In the genomic region with DNA sequence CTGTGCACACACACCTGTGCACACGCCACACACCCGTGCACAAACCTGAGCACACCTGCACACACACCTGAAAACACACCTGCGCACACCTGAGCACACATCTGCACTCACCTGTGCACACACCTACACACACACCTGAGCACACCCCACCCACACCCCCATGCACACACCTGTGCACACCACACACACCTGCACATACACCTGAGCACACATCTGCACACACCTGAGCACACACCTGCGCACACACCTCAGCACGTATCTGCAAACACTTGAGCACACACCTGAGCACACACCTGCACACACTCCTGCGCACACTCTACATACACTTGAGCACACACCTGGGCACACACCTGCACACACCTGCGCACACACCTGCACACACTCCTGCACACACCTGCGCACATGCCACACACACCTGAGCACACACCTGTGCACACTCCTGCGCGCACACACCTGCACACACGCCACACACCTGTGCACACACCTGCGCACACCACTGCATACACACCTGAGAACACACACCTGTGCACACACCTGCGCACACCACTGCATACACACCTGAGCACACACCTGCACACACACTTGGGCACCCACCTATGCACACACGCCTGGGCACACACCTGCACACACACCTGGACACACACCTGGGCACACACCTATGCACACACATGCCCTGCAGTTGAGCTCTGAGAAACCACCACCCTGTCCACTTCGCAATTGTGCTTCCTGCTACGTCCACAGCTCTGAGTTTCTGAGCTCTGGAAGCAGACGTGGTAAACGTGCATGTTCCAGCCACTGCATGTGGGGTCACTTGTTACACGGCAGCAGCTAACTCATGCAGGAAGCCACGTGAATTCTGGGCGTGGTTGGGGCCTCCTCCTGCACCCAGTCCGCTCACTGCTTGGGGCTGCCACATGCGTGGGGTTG, we compare ENCODE assay signal across 13 cellular contexts. TPM values are rescaled to one million over a fixed set of nuclear protein-coding genes. Genes with fewer than 3 reads are reported as not detected.
DNase-seq lines count a peak whose midpoint lies in the region; ATAC-seq and TF ChIP-seq lines count a peak whose summit lies in the region.
"Had no signal": no experiment of that assay in that cellular context is flagged by ENCODE, and none has a peak within 500 bp of the region (broad histone marks: within the 10 kb centered on the region; RNA-seq: fewer than 3 reads in every experiment).

No MANE protein-coding gene starts in this region.

- H2AFZ ChIP-seq in fibroblast of lung (ENCODE audit: low read length), result no peak overlapping the region

- no peak for TF ChIP-seq CTCF in fibroblast of lung (conservative IDR thresholded peaks at IDR 0.05 in 1 of 2, IDR thresholded peaks at IDR 0.05 in 1 of 2; ENCODE audit: low read depth in 1 of 2, low read length in 2 of 2)
- TF ChIP-seq CTCF in spleen (IDR thresholded peaks at IDR 0.05 in 8 of 11, conservative IDR thresholded peaks at IDR 0.05 in 3 of 11), result no peak
- TF ChIP-seq CTCF in ovary (IDR thresholded peaks at IDR 0.05), result no peak

- WGBS in spleen, 5 donors, result 83 to 91% (median 90%) methylated on average over 21 to 23 of the region's 23 CpGs
- 77 to 90% (median 85%) methylated on average over 23 of the region's 23 CpGs for WGBS in ovary, 3 donors

- no peak overlapping the region for H3K27ac ChIP-seq in SJCRH30
- H3K27ac ChIP-seq in fibroblast of lung (ENCODE audit: insufficient read depth, low read length), result no peak overlapping the region
- H3K27ac ChIP-seq in spleen, result no peak overlapping the region
- H3K27ac ChIP-seq in ovary, result no peak overlapping the region
- H3K27ac ChIP-seq: foreskin keratinocyte had no signal

- no peak for TF ChIP-seq EP300 in ovary (IDR thresholded peaks at IDR 0.05)

- intact Hi-C loops in spleen (cut with DNase I; ENCODE audit: low total_unique reads) (loop anchor here (2.0 kb wide), 1 partner anchor 169 kb away; no protein-coding TSS in a partner anchor), ovary (cut with DNase I) (loop anchor here in 3 of 4 donors (5.0 kb wide), 1 partner anchor 168 kb away; no protein-coding TSS in a partner anchor)

- peaks cover 21% of the 10 kb centered on the region for H3K27me3 Mint-ChIP-seq in activated naive CD4-positive, alpha-beta T cell treated with anti-CD3 and anti-CD28 coated beads, Interleukin-2, amount 10 ng/mL, durations not matched to agents 7 days and 5 days

- no peak overlapping the region for H3K4me2 ChIP-seq in fibroblast of lung (ENCODE audit: extremely low read depth, insufficient read depth, low read length)

- H3K9ac ChIP-seq in fibroblast of lung (ENCODE audit: insufficient read depth, low read length), result no peak overlapping the region

- peak overlapping the region; percentile 58 for H3K27ac Mint-ChIP-seq in activated naive CD4-positive, alpha-beta T cell treated with anti-CD3 and anti-CD28 coated beads, Interleukin-2, amount 10 ng/mL, durations not matched to agents 7 days and 5 days

- peaks cover 11% of the 10 kb centered on the region; the same call in 1 of the 2 replicates for H3K4me1 ChIP-seq in SJCRH30
- no peaks in the 10 kb centered on the region for H3K4me1 ChIP-seq in fibroblast of lung (ENCODE audit: control insufficient read depth, extremely low read depth, insufficient read depth, low read length)
- peaks cover 4 to 21% (median 14%) of the 10 kb centered on the region in 6 donors for H3K4me1 ChIP-seq in spleen
- H3K4me1 ChIP-seq in ovary (ENCODE audit: insufficient read depth), result no peaks in the 10 kb centered on the region
- H3K4me1 ChIP-seq: foreskin keratinocyte had no signal

- H3K79me2 ChIP-seq in fibroblast of lung (ENCODE audit: control insufficient read depth, insufficient read depth, low read length), result no peaks in the 10 kb centered on the region

- H3K36me3 Mint-ChIP-seq in activated naive CD4-positive, alpha-beta T cell treated with anti-CD3 and anti-CD28 coated beads, Interleukin-2, amount 10 ng/mL, durations not matched to agents 7 days and 5 days, result no peaks in the 10 kb centered on the region
- H3K36me3 Mint-ChIP-seq: CD8-positive, alpha-beta memory T cell had no signal

- no peak for DNase-seq in activated naive CD4-positive, alpha-beta T cell treated with anti-CD3 and anti-CD28 coated beads, Interleukin-2, amount 10 ng/mL, durations not matched to agents 7 days and 5 days
- DNase-seq in activated naive CD4-positive, alpha-beta T cell treated with Interleukin-2 at 50 U/mL for 16 hours, result no peak
- DNase-seq in SJCRH30, result peak; percentile 43 to 50
- DNase-seq in fibroblast of lung (ENCODE audit: low read depth in 2 of 2), result peak; percentile 8 to 9
- peak; percentile 57 for DNase-seq in spleen
- no peak for DNase-seq in ovary
- DNase-seq in activated CD4-positive, CD25-positive, alpha-beta regulatory T cell treated with anti-CD3 and anti-CD28 coated beads, Interleukin-2, amount 50 U/mL, for 72 hours, result no peak
- DNase-seq: amygdala, foreskin keratinocyte, midbrain had no signal

- no peak overlapping the region for H3K4me3 ChIP-seq in SJCRH30
- no peak overlapping the region for H3K4me3 ChIP-seq in fibroblast of lung (replicated peaks in 1 of 4; ENCODE audit: control extremely low read depth in 1 of 4, insufficient read depth in 1 of 4, low read depth in 3 of 4, low read length in 4 of 4)
- H3K4me3 ChIP-seq in spleen, result no peak overlapping the region
- no peak overlapping the region for H3K4me3 ChIP-seq in ovary

- H3K4me1 Mint-ChIP-seq in activated naive CD4-positive, alpha-beta T cell treated with anti-CD3 and anti-CD28 coated beads, Interleukin-2, amount 10 ng/mL, durations not matched to agents 7 days and 5 days, result peaks cover 7% of the 10 kb centered on the region

- peaks cover 8% of the 10 kb centered on the region for H3K9me3 Mint-ChIP-seq in activated naive CD4-positive, alpha-beta T cell treated with anti-CD3 and anti-CD28 coated beads, Interleukin-2, amount 10 ng/mL, durations not matched to agents 7 days and 5 days

- H3K4me3 Mint-ChIP-seq in activated naive CD4-positive, alpha-beta T cell treated with anti-CD3 and anti-CD28 coated beads, Interleukin-2, amount 10 ng/mL, durations not matched to agents 7 days and 5 days, result no peak overlapping the region

- CTCF ChIA-PET in activated naive CD4-positive, alpha-beta T cell treated with anti-CD3 and anti-CD28 coated beads, Interleukin-2, amount 10 ng/mL, durations not matched to agents 7 days and 5 days (lab: Charles Lee), result interaction anchor here (1.1 to 3.4 kb wide), 5 partner anchors 64 to 166 kb away, joined by 3 to 38 read pairs (median 4); partner anchors contain the start of gene SDF4

- H3K27me3 ChIP-seq in SJCRH30 (peaks cover 16% of the 10 kb centered on the region), fibroblast of lung (ENCODE audit: control insufficient read depth, insufficient read depth, low read length) (no peaks in the 10 kb centered on the region), spleen (replicated peaks in 1 of 7) (peaks cover 0 to 42% (median 8%) of the 10 kb centered on the region in 7 donors), ovary (no peaks in the 10 kb centered on the region)

- H4K20me1 ChIP-seq in fibroblast of lung (ENCODE audit: control insufficient read depth, extremely low read depth, insufficient read depth, low read length), result no peaks in the 10 kb centered on the region

- no peak for ATAC-seq in HG02610 (IDR thresholded peaks at IDR 0.05; ENCODE audit: unreplicated experiment)
- ATAC-seq: foreskin keratinocyte had no signal

- H3K9me3 ChIP-seq in SJCRH30 (replicated peaks) (no peaks in the 10 kb centered on the region), fibroblast of lung (ENCODE audit: control insufficient read depth, insufficient read depth, low read depth, low read length) (no peaks in the 10 kb centered on the region), spleen (no peaks in the 10 kb centered on the region), ovary (no peaks in the 10 kb centered on the region)

- H3K36me3 ChIP-seq in SJCRH30 (no peaks in the 10 kb centered on the region), fibroblast of lung (ENCODE audit: control insufficient read depth, insufficient read depth, low read length) (no peaks in the 10 kb centered on the region), spleen (no peaks in the 10 kb centered on the region), ovary (no peaks in the 10 kb centered on the region)

- no peak for TF ChIP-seq POLR2A in spleen (IDR thresholded peaks at IDR 0.05)
- TF ChIP-seq POLR2A in ovary (IDR thresholded peaks at IDR 0.05), result no peak

RNA-seq across cellular contexts. Expression of gene C1orf159, which starts 8.0 kb away (rescaled TPM):
- total RNA-seq in SJCRH30 (2014; rRNA removed; shearing (Covaris generic)), result 19.9 and 20.8 TPM in 2 replicates
- 3.1 and 3.3 TPM in 2 replicates for total RNA-seq in fibroblast of lung
- 2.6 and 3.4 TPM in 2 replicates for polyA plus RNA-seq in fibroblast of lung
- polyA plus RNA-seq in fibroblast of lung (2012), result 5.0 and 6.2 TPM in 2 replicates
- polyA minus RNA-seq in fibroblast of lung (ENCODE audit: low replicate concordance), result 1.7 TPM in 2 replicates
- 10 to 100 TPM; 12.1 to 22.5 (median 18.7) TPM for total RNA-seq in spleen
- 10 to 100 TPM in 2 of 3 donors, 1 to 10 TPM in 1; 8.5 to 25.7 (median 24.1) TPM for polyA plus RNA-seq in spleen
- 10 to 100 TPM in 4 of 7 donors, 1 to 10 TPM in 3; 5.3 to 22.1 (median 10.7) TPM for total RNA-seq in ovary
- polyA plus RNA-seq in ovary, result 1 to 10 TPM in 1 of 2 donors, under 1 TPM in 1; 0.28 to 8.5 TPM

RNA-seq across cellular contexts. Expression of gene RNF223, which starts 49.7 kb away (rescaled TPM):
- not detected in 2 replicates for total RNA-seq in SJCRH30 (2014; rRNA removed; shearing (Covaris generic))
- total RNA-seq in fibroblast of lung, result not detected in 2 replicates
- polyA plus RNA-seq in fibroblast of lung, result not detected in 2 replicates
- not detected in 2 replicates for polyA plus RNA-seq in fibroblast of lung (2012)
- not detected in 2 replicates for polyA minus RNA-seq in fibroblast of lung (ENCODE audit: low replicate concordance)
- total RNA-seq in spleen, result not detected
- not detected for polyA plus RNA-seq in spleen
- total RNA-seq in ovary, result under 1 TPM in 2 of 7 donors, not detected in 5; 0.36 to 0.92 TPM
- polyA plus RNA-seq in ovary, result not detected
- total RNA-seq: CD8-positive, alpha-beta memory T cell; subcutaneous adipose tissue had no signal
- polyA plus RNA-seq: CD8-positive, alpha-beta memory T cell had no signal

RNA-seq across cellular contexts. Expression of gene TTLL10, which starts 49.8 kb away (rescaled TPM):
- total RNA-seq in SJCRH30 (2014; rRNA removed; shearing (Covaris generic)), result 0.42 and 0.73 TPM in 2 replicates
- total RNA-seq in fibroblast of lung (under 0.01 TPM in 1 of 2 replicates, not detected in the other), spleen (under 1 TPM in 2 of 7 donors, not detected in 5; 0.17 to 0.34 TPM), ovary (1 to 10 TPM in 3 of 7 donors, under 1 TPM in 2, not detected in 2; 0.60 to 7.0 (median 1.1) TPM)
- polyA plus RNA-seq in fibroblast of lung (not detected in 2 replicates), spleen (under 1 TPM in 2 of 3 donors, not detected in 1; 0.02 to 0.03 TPM), ovary (not detected)
- not detected in 2 replicates for polyA plus RNA-seq in fibroblast of lung (2012)
- polyA minus RNA-seq in fibroblast of lung (ENCODE audit: low replicate concordance), result not detected in 2 replicates
- total RNA-seq: CD8-positive, alpha-beta memory T cell; foreskin keratinocyte had no signal
- polyA plus RNA-seq: CD8-positive, alpha-beta memory T cell had no signal

Comparison
In these comparisons a context has a peak if more than half of its experiments do, and no peak if none do; other contexts are left out.
1. DNase-seq: peak in SJCRH30 (2 of 2), fibroblast of lung (2 of 2) and spleen (single experiment); none in activated naive CD4-positive, alpha-beta T cell treated with anti-CD3 and anti-CD28 coated beads, Interleukin-2, amount 10 ng/mL, durations not matched to agents 7 days and 5 days (single experiment), activated naive CD4-positive, alpha-beta T cell treated with Interleukin-2 at 50 U/mL for 16 hours (single experiment), ovary (0 of 5) and activated CD4-positive, CD25-positive, alpha-beta regulatory T cell treated with anti-CD3 and anti-CD28 coated beads, Interleukin-2, amount 50 U/mL, for 72 hours (single experiment).